ENCODE assay signal across 10 cellular contexts in the genomic region with DNA sequence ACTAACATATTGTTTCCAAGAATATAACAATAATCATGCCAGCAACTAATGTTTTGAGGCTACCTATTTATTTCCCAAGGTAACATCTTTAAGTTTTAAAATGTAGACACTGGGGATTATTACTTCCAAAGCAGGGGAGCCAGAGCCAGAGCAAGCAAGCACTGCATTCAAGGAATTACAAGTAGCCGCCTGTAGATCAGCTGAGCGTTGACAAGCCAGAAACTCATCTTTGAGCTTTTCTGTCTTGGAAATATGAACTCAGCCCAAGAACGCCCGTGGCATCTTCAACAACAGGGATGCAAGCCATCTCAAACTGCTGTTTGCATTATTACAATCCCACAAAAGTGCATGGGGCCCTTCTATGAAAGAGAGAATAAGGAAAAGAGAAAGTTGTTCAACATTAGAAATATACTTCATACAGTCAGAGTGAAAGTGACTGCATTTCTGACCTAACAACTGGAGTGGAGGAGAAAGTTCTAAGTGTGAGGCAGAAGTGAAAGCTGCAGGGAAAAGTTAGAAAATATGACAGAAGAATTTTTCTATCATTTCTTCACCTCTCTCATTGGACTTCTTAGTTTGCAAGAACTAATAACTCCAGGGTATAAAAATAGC. TPM values are rescaled to one million over a fixed set of nuclear protein-coding genes. Genes with fewer than 3 reads are reported as not detected.
A peak's percentile ranks its signal among the peaks of the same experiment; 100 is the strongest.
DNase-seq lines count a peak whose midpoint lies in the region; ATAC-seq and TF ChIP-seq lines count a peak whose summit lies in the region.
"Had no signal": no experiment of that assay in that cellular context is flagged by ENCODE, and none has a peak within 500 bp of the region (broad histone marks: within the 10 kb centered on the region; RNA-seq: fewer than 3 reads in every experiment).

No MANE protein-coding gene starts in this region.

- ATAC-seq in GM19455 (IDR thresholded peaks at IDR 0.05; ENCODE audit: unreplicated experiment) (peak; percentile 69), HG03060 (IDR thresholded peaks at IDR 0.05; ENCODE audit: low read depth, unreplicated experiment) (peak; percentile 93)

- H3K4me3 ChIP-seq in AG10803 (ENCODE audit: low read length) = peak overlapping the region; percentile 26; the same call in 1 of the 2 replicates
- H3K4me3 ChIP-seq: upper lobe of left lung had no signal

- CTCF ChIA-PET in RWPE1 (lab: Yijun Ruan, JAX) = interaction anchor here (0.6 kb wide), 1 partner anchor 99 kb away, joined by 3 read pairs; no protein-coding TSS in a partner anchor

- H3K27ac ChIP-seq in RWPE1 = no peak overlapping the region
- H3K27ac ChIP-seq: upper lobe of left lung had no signal

- H3K36me3 Mint-ChIP-seq in chondrocyte (ENCODE audit: low read depth) = no peaks in the 10 kb centered on the region

- H3K9me3 Mint-ChIP-seq in chondrocyte (ENCODE audit: low read depth) = no peaks in the 10 kb centered on the region

- TF ChIP-seq CTCF in AG10803 (conservative IDR thresholded peaks at IDR 0.05; ENCODE audit: low read length) = no peak
- TF ChIP-seq CTCF in chondrocyte (IDR thresholded peaks at IDR 0.05) = no peak
- no peak for TF ChIP-seq CTCF in RWPE1 (conservative IDR thresholded peaks at IDR 0.05; ENCODE audit: low read depth)

- POLR2A ChIA-PET in RWPE1 (lab: Yijun Ruan, JAX; ENCODE audit: low non-redundant PET) = interaction anchor here (0.6 kb wide), 1 partner anchor 29 kb away, joined by 3 read pairs; no protein-coding TSS in a partner anchor

- peak overlapping the region; percentile 64 for H3K4me3 Mint-ChIP-seq in chondrocyte (ENCODE audit: unreplicated experiment)

- peaks cover 40% of the 10 kb centered on the region for H3K4me1 Mint-ChIP-seq in chondrocyte (ENCODE audit: low read depth)

- peak overlapping the region; percentile 89 for H3K27ac Mint-ChIP-seq in chondrocyte (ENCODE audit: unreplicated experiment)

- DNase-seq in AG10803 (ENCODE audit: low read depth) (peak; percentile 12), chondrocyte (ENCODE audit: low spot score) (no peak), RWPE1 (ENCODE audit: low spot score) (no peak), ACHN (no peak), CD1c-positive myeloid dendritic cell (ENCODE audit: extremely low spot score) (no peak)
- no peak for DNase-seq in activated CD4-positive, alpha-beta T cell treated with anti-CD3 and anti-CD28 coated beads, Interleukin-2, amount 50 U/mL, for 48 hours
- DNase-seq: activated naive CD4-positive, alpha-beta T cell; upper lobe of left lung had no signal

- H3K27me3 Mint-ChIP-seq in chondrocyte (ENCODE audit: low read depth) = no peaks in the 10 kb centered on the region

- in situ Hi-C loops in ACHN (cut with HindIII; ENCODE audit: low pct_ligation_motif_present, low pct_unique_long_range_greater_than_20kb, low sequenced_read_pairs) = no loop called here

RNA-seq across cellular contexts. Expression of a gene that starts 6.5 kb away (rescaled TPM):
- 61.1 to 76.8 TPM (median 72.3 TPM) in 3 replicates for total RNA-seq in chondrocyte
